In genomic region chr17:19867094-19867653, GRCh38 we compare ENCODE assay signal across 8 cellular contexts. TPM values are rescaled to one million over a fixed set of nuclear protein-coding genes. Genes with fewer than 3 reads are reported as not detected.
A peak's percentile ranks its signal among the peaks of the same experiment; 100 is the strongest.
DNase-seq lines count a peak whose midpoint lies in the region; ATAC-seq, FAIRE-seq and TF ChIP-seq lines count a peak whose summit lies in the region.

No MANE protein-coding gene starts in this region.

- peak overlapping the region; percentile 72 to 88 (median 83) for H3K4me3 Mint-ChIP-seq in naive thymus-derived CD8-positive, alpha-beta T cell
- peak overlapping the region; percentile 86 to 87 for H3K4me3 Mint-ChIP-seq in stimulated activated naive CD8-positive, alpha-beta T cell treated with anti-CD3 and anti-CD28 coated beads, Interleukin-15, amount 100 ng/mL, for 72 hours

- FAIRE-seq in GM12892 (lab: Jason Lieb, UNC), result peak; percentile 56

- peaks cover 13 to 59% (median 40%) of the 10 kb centered on the region in 4 donors for H3K4me1 Mint-ChIP-seq in naive thymus-derived CD8-positive, alpha-beta T cell
- H3K4me1 Mint-ChIP-seq in stimulated activated naive CD8-positive, alpha-beta T cell treated with anti-CD3 and anti-CD28 coated beads, Interleukin-15, amount 100 ng/mL, for 72 hours, result peaks cover 20% of the 10 kb centered on the region

- TF ChIP-seq CTCF in Peyer's patch (IDR thresholded peaks at IDR 0.05) (peak in 1 of 6 experiments; percentile 31), fibroblast of villous mesenchyme (IDR thresholded peaks at IDR 0.05; ENCODE audit: insufficient read depth, low read depth, low read length) (peak; percentile 45)

- H3K9me3 Mint-ChIP-seq in naive thymus-derived CD8-positive, alpha-beta T cell, result no peaks in the 10 kb centered on the region
- H3K9me3 Mint-ChIP-seq in stimulated activated naive CD8-positive, alpha-beta T cell treated with anti-CD3 and anti-CD28 coated beads, Interleukin-15, amount 100 ng/mL, for 72 hours, result no peaks in the 10 kb centered on the region

- peaks cover 0 to 2% (median 0%) of the 10 kb centered on the region in 5 donors for H3K27me3 Mint-ChIP-seq in naive thymus-derived CD8-positive, alpha-beta T cell
- H3K27me3 Mint-ChIP-seq in stimulated activated naive CD8-positive, alpha-beta T cell treated with anti-CD3 and anti-CD28 coated beads, Interleukin-15, amount 100 ng/mL, for 72 hours, result no peaks in the 10 kb centered on the region

- peaks cover 0 to 10% (median 0%) of the 10 kb centered on the region in 4 donors for H3K4me1 ChIP-seq in Peyer's patch

- H3K27ac ChIP-seq in Peyer's patch, result peak overlapping the region; percentile 66 to 85 (median 79)

- no peak for TF ChIP-seq POLR2A in GM12892 (IDR thresholded peaks at IDR 0.05; ENCODE audit: low read depth, low read length)
- TF ChIP-seq POLR2A in Peyer's patch (IDR thresholded peaks at IDR 0.05), result no peak

- H3K4me3 ChIP-seq in Peyer's patch, result peak overlapping the region; percentile 73 to 89 (median 83)
- H3K4me3 ChIP-seq in fibroblast of villous mesenchyme (ENCODE audit: low read depth, low read length), result peak overlapping the region; percentile 78

- peaks cover 0 to 11% (median under 1%) of the 10 kb centered on the region in 3 donors for H3K36me3 Mint-ChIP-seq in naive thymus-derived CD8-positive, alpha-beta T cell

- no peaks in the 10 kb centered on the region for H3K27me3 ChIP-seq in Peyer's patch

- POLR2A ChIA-PET in naive thymus-derived CD8-positive, alpha-beta T cell (lab: Charles Lee), result interaction anchor here (0.6 to 3.2 kb wide), 6 partner anchors 9 to 110 kb away, joined by 3 to 20 read pairs (median 4); partner anchors contain the start of gene AKAP10

- no peaks in the 10 kb centered on the region for H3K9me3 ChIP-seq in Peyer's patch

- DNase-seq in GM12892 (ENCODE audit: insufficient read length) (peak; percentile 46), Peyer's patch (peak; percentile 61 to 82 (median 72)), fibroblast of villous mesenchyme (ENCODE audit: low read depth) (peak; percentile 64)
- peak; percentile 33 for DNase-seq in activated T-helper 9 cell treated with anti-CD3 and anti-CD28 coated beads, Interleukin-2, amount 50 U/mL, for 16 hours (ENCODE audit: low read depth)
- DNase-seq in naive thymus-derived CD8-positive, alpha-beta T cell, result peak; percentile 37 to 75 (median 47)
- DNase-seq in stimulated activated naive CD8-positive, alpha-beta T cell treated with anti-CD3 and anti-CD28 coated beads, Interleukin-15, amount 100 ng/mL, for 72 hours, result peak; percentile 67 to 68

- peak overlapping the region in 9 of 10 donors; percentile 35 to 89 (median 82) for H3K27ac Mint-ChIP-seq in naive thymus-derived CD8-positive, alpha-beta T cell
- H3K27ac Mint-ChIP-seq in stimulated activated naive CD8-positive, alpha-beta T cell treated with anti-CD3 and anti-CD28 coated beads, Interleukin-15, amount 100 ng/mL, for 72 hours, result peak overlapping the region; percentile 63 to 88

- H3K36me3 ChIP-seq in Peyer's patch, result no peaks in the 10 kb centered on the region

- ATAC-seq in HG03159 (IDR thresholded peaks at IDR 0.05; ENCODE audit: unreplicated experiment) (peak; percentile 46), GM18517 (IDR thresholded peaks at IDR 0.05; ENCODE audit: unreplicated experiment) (no peak)
- peak; percentile 71 to 79 for ATAC-seq in naive thymus-derived CD8-positive, alpha-beta T cell
- peak; percentile 81 for ATAC-seq in stimulated activated naive CD8-positive, alpha-beta T cell treated with anti-CD3 and anti-CD28 coated beads, Interleukin-15, amount 100 ng/mL, for 72 hours

RNA-seq across cellular contexts. Expression of gene ULK2, which starts 0.6 kb away (rescaled TPM):
- polyA plus RNA-seq in GM12892 (2012; ENCODE audit: missing spikeins), result 3.6 TPM
- 1 to 10 TPM; 2.8 to 8.8 (median 5.3) TPM for total RNA-seq in Peyer's patch
- total RNA-seq in fibroblast of villous mesenchyme, result 16.8 and 21.9 TPM in 2 replicates
- total RNA-seq in naive thymus-derived CD8-positive, alpha-beta T cell, result 10 to 100 TPM; 12.2 to 13.3 TPM
- polyA plus RNA-seq in naive thymus-derived CD8-positive, alpha-beta T cell, result 10 to 100 TPM in 1 of 3 donors, 1 to 10 TPM in 2; 7.9 to 15.4 (median 9.1) TPM
